15 cellular contexts compared by ENCODE assay signal in genomic region chr15:80110920-80111319, GRCh38. TPM values are rescaled to one million over a fixed set of nuclear protein-coding genes. Genes with fewer than 3 reads are reported as not detected.
A peak's percentile ranks its signal among the peaks of the same experiment; 100 is the strongest.
DNase-seq lines count a peak whose midpoint lies in the region; ATAC-seq and TF ChIP-seq lines count a peak whose summit lies in the region.
"Had no signal": no experiment of that assay in that cellular context is flagged by ENCODE, and none has a peak within 500 bp of the region (broad histone marks: within the 10 kb centered on the region; RNA-seq: fewer than 3 reads in every experiment).

No MANE protein-coding gene starts in this region.

- H3K9me3 ChIP-seq in psoas muscle, result no peaks in the 10 kb centered on the region
- H3K9me3 ChIP-seq: HAP-1 had no signal

- TF ChIP-seq CTCF in natural killer cell (IDR thresholded peaks at IDR 0.05) (no peak), psoas muscle (IDR thresholded peaks at IDR 0.05) (no peak)

- no peaks in the 10 kb centered on the region for H3K9me3 Mint-ChIP-seq in natural killer cell
- no peaks in the 10 kb centered on the region for H3K9me3 Mint-ChIP-seq in natural killer cell treated with Interleukin-12 subunit alpha and Interleukin-12 subunit beta and Interleukin-15 and Interleukin-18, amount 100 ng/mL, for 72 hours
- H3K9me3 Mint-ChIP-seq in activated T-helper 17 cell treated with anti-CD3 and anti-CD28 coated beads, Interleukin-2, amount 50 U/mL, for 72 hours, result no peaks in the 10 kb centered on the region
- no peaks in the 10 kb centered on the region for H3K9me3 Mint-ChIP-seq in stimulated activated memory B cell treated with anti-CD40 and anti-IgM and Interleukin-4, amounts not matched to agents 10 μg/mL and 1 μg/mL and 100 μg/mL, for 72 hours
- H3K9me3 Mint-ChIP-seq: CD4-positive, alpha-beta memory T cell had no signal

- peaks cover 55% of the 10 kb centered on the region for H3K4me1 ChIP-seq in psoas muscle

- no peak overlapping the region for H3K4me3 ChIP-seq in psoas muscle
- H3K4me3 ChIP-seq: HAP-1 had no signal

- no peaks in the 10 kb centered on the region for H3K27me3 ChIP-seq in psoas muscle (ENCODE audit: insufficient read depth in 3 of 3, low read length in 2 of 3)

- no peaks in the 10 kb centered on the region for H3K36me3 Mint-ChIP-seq in natural killer cell
- no peaks in the 10 kb centered on the region for H3K36me3 Mint-ChIP-seq in natural killer cell treated with Interleukin-12 subunit alpha and Interleukin-12 subunit beta and Interleukin-15 and Interleukin-18, amount 100 ng/mL, for 72 hours
- H3K36me3 Mint-ChIP-seq in activated T-helper 17 cell treated with anti-CD3 and anti-CD28 coated beads, Interleukin-2, amount 50 U/mL, for 72 hours (ENCODE audit: low read depth), result no peaks in the 10 kb centered on the region
- H3K36me3 Mint-ChIP-seq in stimulated activated memory B cell treated with anti-CD40 and anti-IgM and Interleukin-4, amounts not matched to agents 10 μg/mL and 1 μg/mL and 100 μg/mL, for 72 hours, result peaks cover 7% of the 10 kb centered on the region
- H3K36me3 Mint-ChIP-seq: CD4-positive, alpha-beta memory T cell had no signal

- DNase-seq in natural killer cell (no peak), psoas muscle (no peak)
- no peak for DNase-seq in natural killer cell treated with Interleukin-12 subunit alpha and Interleukin-12 subunit beta and Interleukin-15 and Interleukin-18, amount 100 ng/mL, for 72 hours (ENCODE audit: low spot score)
- DNase-seq: C1 segment of cervical spinal cord; Calu3; CD4-positive, alpha-beta memory T cell; COR-L47; DMS53; DMS79 treated with DMSO at 0.1 percent for 48 hours; GOT3 had no signal

- H3K4me1 Mint-ChIP-seq in natural killer cell, result peaks cover 58 to 61% of the 10 kb centered on the region in 2 donors
- peaks cover 25 to 43% of the 10 kb centered on the region in 2 donors for H3K4me1 Mint-ChIP-seq in natural killer cell treated with Interleukin-12 subunit alpha and Interleukin-12 subunit beta and Interleukin-15 and Interleukin-18, amount 100 ng/mL, for 72 hours (ENCODE audit: low read depth in 2 of 2)
- H3K4me1 Mint-ChIP-seq in activated T-helper 17 cell treated with anti-CD3 and anti-CD28 coated beads, Interleukin-2, amount 50 U/mL, for 72 hours, result peaks cover 10% of the 10 kb centered on the region
- peaks cover 86% of the 10 kb centered on the region for H3K4me1 Mint-ChIP-seq in stimulated activated memory B cell treated with anti-CD40 and anti-IgM and Interleukin-4, amounts not matched to agents 10 μg/mL and 1 μg/mL and 100 μg/mL, for 72 hours

- intact Hi-C loops in natural killer cell (cut with micrococcal nuclease), result no loop called here
- intact Hi-C loops in psoas muscle (cut with DNase I), result no loop called here

- H3K27me3 Mint-ChIP-seq in natural killer cell (ENCODE audit: low read depth in 2 of 2), result no peaks in the 10 kb centered on the region
- H3K27me3 Mint-ChIP-seq in natural killer cell treated with Interleukin-12 subunit alpha and Interleukin-12 subunit beta and Interleukin-15 and Interleukin-18, amount 100 ng/mL, for 72 hours, result no peaks in the 10 kb centered on the region
- H3K27me3 Mint-ChIP-seq in activated T-helper 17 cell treated with anti-CD3 and anti-CD28 coated beads, Interleukin-2, amount 50 U/mL, for 72 hours, result no peaks in the 10 kb centered on the region
- H3K27me3 Mint-ChIP-seq in stimulated activated memory B cell treated with anti-CD40 and anti-IgM and Interleukin-4, amounts not matched to agents 10 μg/mL and 1 μg/mL and 100 μg/mL, for 72 hours, result no peaks in the 10 kb centered on the region
- H3K27me3 Mint-ChIP-seq: CD4-positive, alpha-beta memory T cell had no signal

- peak overlapping the region; percentile 43 for H3K27ac ChIP-seq in psoas muscle

- H3K36me3 ChIP-seq in psoas muscle (ENCODE audit: insufficient read depth in 1 of 2, low read depth in 1 of 2), result no peaks in the 10 kb centered on the region

- ATAC-seq in natural killer cell, result no peak
- no peak for ATAC-seq in natural killer cell treated with Interleukin-12 subunit alpha and Interleukin-12 subunit beta and Interleukin-15 and Interleukin-18, amount 100 ng/mL, for 72 hours
- peak; percentile 48 for ATAC-seq in activated T-helper 17 cell treated with anti-CD3 and anti-CD28 coated beads, Interleukin-2, amount 50 U/mL, for 72 hours (replicated peaks)
- peak; percentile 50 to 89 (median 79) for ATAC-seq in psoas muscle
- ATAC-seq in stimulated activated memory B cell treated with anti-CD40 and anti-IgM and Interleukin-4, amounts not matched to agents 10 μg/mL and 1 μg/mL and 100 μg/mL, for 72 hours, result no peak
- ATAC-seq in GM21528 (IDR thresholded peaks at IDR 0.05; ENCODE audit: low FRiP score, unreplicated experiment), result no peak
- no peak for ATAC-seq in HG03571 (IDR thresholded peaks at IDR 0.05; ENCODE audit: unreplicated experiment)

- H3K4me3 Mint-ChIP-seq in natural killer cell, result no peak overlapping the region
- H3K4me3 Mint-ChIP-seq in natural killer cell treated with Interleukin-12 subunit alpha and Interleukin-12 subunit beta and Interleukin-15 and Interleukin-18, amount 100 ng/mL, for 72 hours, result no peak overlapping the region
- H3K4me3 Mint-ChIP-seq in activated T-helper 17 cell treated with anti-CD3 and anti-CD28 coated beads, Interleukin-2, amount 50 U/mL, for 72 hours, result no peak overlapping the region
- H3K4me3 Mint-ChIP-seq in stimulated activated memory B cell treated with anti-CD40 and anti-IgM and Interleukin-4, amounts not matched to agents 10 μg/mL and 1 μg/mL and 100 μg/mL, for 72 hours, result no peak overlapping the region
- H3K4me3 Mint-ChIP-seq: CD4-positive, alpha-beta memory T cell had no signal

- H3K27ac Mint-ChIP-seq in natural killer cell, result peak overlapping the region; percentile 3 to 43
- H3K27ac Mint-ChIP-seq in natural killer cell treated with Interleukin-12 subunit alpha and Interleukin-12 subunit beta and Interleukin-15 and Interleukin-18, amount 100 ng/mL, for 72 hours, result no peak overlapping the region
- no peak overlapping the region for H3K27ac Mint-ChIP-seq in activated T-helper 17 cell treated with anti-CD3 and anti-CD28 coated beads, Interleukin-2, amount 50 U/mL, for 72 hours
- H3K27ac Mint-ChIP-seq in stimulated activated memory B cell treated with anti-CD40 and anti-IgM and Interleukin-4, amounts not matched to agents 10 μg/mL and 1 μg/mL and 100 μg/mL, for 72 hours, result peak overlapping the region; percentile 46
- H3K27ac Mint-ChIP-seq: CD4-positive, alpha-beta memory T cell had no signal

RNA-seq across cellular contexts. Expression of gene FAH, which starts 41.9 kb away (rescaled TPM):
- total RNA-seq in natural killer cell (10 to 100 TPM; 12.4 to 14.1 (median 13.5) TPM), psoas muscle (10 to 100 TPM; 14.0 to 60.2 (median 35.7) TPM)
- 100 to 1,000 TPM in 1 of 2 donors, 10 to 100 TPM in 1; 63.6 to 103 TPM for total RNA-seq in natural killer cell treated with Interleukin-12 subunit alpha and Interleukin-12 subunit beta and Interleukin-15 and Interleukin-18, amount 100 ng/mL, for 72 hours
- 10 to 100 TPM; 66.3 to 87.7 TPM for total RNA-seq in activated T-helper 17 cell treated with anti-CD3 and anti-CD28 coated beads, Interleukin-2, amount 50 U/mL, for 72 hours
- 10 to 100 TPM in 2 of 3 donors, 1 to 10 TPM in 1; 9.1 to 20.7 (median 11.3) TPM for polyA plus RNA-seq in psoas muscle

RNA-seq across cellular contexts. Expression of gene ZFAND6, which starts 51.4 kb away (rescaled TPM):
- total RNA-seq in natural killer cell, result 100 to 1,000 TPM; 145 to 150 (median 148) TPM
- 10 to 100 TPM; 39.3 to 46.6 TPM for total RNA-seq in natural killer cell treated with Interleukin-12 subunit alpha and Interleukin-12 subunit beta and Interleukin-15 and Interleukin-18, amount 100 ng/mL, for 72 hours
- total RNA-seq in activated T-helper 17 cell treated with anti-CD3 and anti-CD28 coated beads, Interleukin-2, amount 50 U/mL, for 72 hours, result 10 to 100 TPM; 26.2 to 35.2 TPM
- 100 to 1,000 TPM in 1 of 4 donors, 10 to 100 TPM in 3; 66.3 to 102 (median 86.8) TPM for total RNA-seq in psoas muscle
- 100 to 1,000 TPM in 1 of 3 donors, 10 to 100 TPM in 2; 67.6 to 125 (median 78.8) TPM for polyA plus RNA-seq in psoas muscle

Comparison
In these comparisons a context has a peak if more than half of its experiments do, and no peak if none do; other contexts are left out.
1. H3K27ac Mint-ChIP-seq: peak in natural killer cell (2 of 2) and stimulated activated memory B cell treated with anti-CD40 and anti-IgM and Interleukin-4, amounts not matched to agents 10 μg/mL and 1 μg/mL and 100 μg/mL, for 72 hours (single experiment); none in natural killer cell treated with Interleukin-12 subunit alpha and Interleukin-12 subunit beta and Interleukin-15 and Interleukin-18, amount 100 ng/mL, for 72 hours (0 of 2) and activated T-helper 17 cell treated with anti-CD3 and anti-CD28 coated beads, Interleukin-2, amount 50 U/mL, for 72 hours (single experiment).
2. ATAC-seq: peak in activated T-helper 17 cell treated with anti-CD3 and anti-CD28 coated beads, Interleukin-2, amount 50 U/mL, for 72 hours (single experiment) and psoas muscle (4 of 4); none in natural killer cell (0 of 3), natural killer cell treated with Interleukin-12 subunit alpha and Interleukin-12 subunit beta and Interleukin-15 and Interleukin-18, amount 100 ng/mL, for 72 hours (0 of 2), stimulated activated memory B cell treated with anti-CD40 and anti-IgM and Interleukin-4, amounts not matched to agents 10 μg/mL and 1 μg/mL and 100 μg/mL, for 72 hours (single experiment), GM21528 (single experiment) and HG03571 (single experiment).